Comparison of ENCODE assay signal across 1 cellular context in genomic region chr16:1366060-1366711, GRCh38.
TF ChIP-seq lines count a peak whose summit lies in the region.

No MANE protein-coding gene starts in this region.

TF ChIP-seq in H1, 55 proteins besides CTCF, POLR2A, EP300 and RAD21:
- 0 out of 2 replicates have a peak, but pooled peaks have one; percentile 26 for TF ChIP-seq POLR2AphosphoS5 (IDR thresholded peaks at IDR 0.05; ENCODE audit: low read depth, low read length)
- TF ChIP-seq YY1 (IDR thresholded peaks at IDR 0.05; ENCODE audit: low read depth, low read length) = no peak
